Comparison of ENCODE assay signal across 17 cellular contexts in the genomic region with DNA sequence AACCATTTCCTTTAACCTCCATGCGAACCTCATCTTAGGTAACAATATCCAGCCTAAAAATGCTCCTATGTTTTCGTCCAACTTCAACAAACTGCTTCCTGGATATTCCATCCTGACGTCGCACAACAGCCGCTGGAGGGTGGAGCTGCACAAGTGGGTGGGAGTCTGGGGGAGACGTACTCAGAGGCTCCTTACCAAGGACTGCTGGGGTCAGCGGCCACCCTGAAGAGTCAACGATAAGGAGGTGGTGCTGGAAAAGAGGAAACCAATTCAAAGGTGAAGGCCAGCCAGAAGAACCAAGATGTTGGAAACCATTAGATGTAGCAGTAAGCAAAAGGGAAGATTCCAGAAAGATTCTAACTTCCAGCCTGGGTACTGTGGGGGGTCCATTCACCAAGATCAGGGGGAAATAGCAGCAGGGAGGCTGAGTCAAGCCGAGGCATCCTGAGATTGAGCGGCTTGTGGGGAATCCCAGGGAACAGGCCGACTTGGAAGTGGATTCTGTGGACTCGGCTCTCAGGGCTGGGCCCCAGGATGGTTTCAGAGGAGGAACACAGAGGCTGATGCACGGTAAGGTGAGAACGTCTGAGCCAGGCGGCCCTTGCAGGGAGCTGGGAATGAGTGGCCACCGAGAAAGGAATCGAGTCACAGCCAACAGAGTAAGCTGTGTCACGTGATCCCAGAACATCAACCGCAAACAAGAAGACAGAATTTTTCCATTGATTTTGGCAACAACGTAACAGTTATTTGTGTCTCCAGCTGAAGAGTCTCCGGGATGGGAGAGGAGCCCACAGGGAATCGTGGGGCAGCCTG.
A peak's percentile ranks its signal among the peaks of the same experiment; 100 is the strongest.
DNase-seq lines count a peak whose midpoint lies in the region; ATAC-seq and TF ChIP-seq lines count a peak whose summit lies in the region.
"Had no signal": no experiment of that assay in that cellular context is flagged by ENCODE, and none has a peak within 500 bp of the region (broad histone marks: within the 10 kb centered on the region; RNA-seq: fewer than 3 reads in every experiment).

No MANE protein-coding gene starts in this region.

- H3K36me3 Mint-ChIP-seq in glutamatergic neuron (ENCODE audit: unreplicated experiment): peaks cover 14% of the 10 kb centered on the region
- H3K36me3 Mint-ChIP-seq: CD14-positive monocyte; CD8-positive, alpha-beta T cell had no signal

- H3K4me1 ChIP-seq in right atrium auricular region (no peaks in the 10 kb centered on the region), psoas muscle (no peaks in the 10 kb centered on the region)
- H3K4me1 ChIP-seq: Caco-2 had no signal

- H3K27me3 ChIP-seq in right atrium auricular region: no peaks in the 10 kb centered on the region
- H3K27me3 ChIP-seq in psoas muscle (ENCODE audit: insufficient read depth in 3 of 3, low read length in 2 of 3): peaks cover 0 to 28% (median 2%) of the 10 kb centered on the region in 3 donors

- no peak for TF ChIP-seq CTCF in right atrium auricular region (IDR thresholded peaks at IDR 0.05)
- TF ChIP-seq CTCF in glutamatergic neuron (IDR thresholded peaks at IDR 0.05; ENCODE audit: partially characterized antibody, unreplicated experiment): no peak
- no peak for TF ChIP-seq CTCF in psoas muscle (IDR thresholded peaks at IDR 0.05)

- H3K27me3 Mint-ChIP-seq in glutamatergic neuron (ENCODE audit: unreplicated experiment): peaks cover 8% of the 10 kb centered on the region

- no peak for ATAC-seq in psoas muscle
- ATAC-seq: CD8-positive, alpha-beta T cell had no signal

- H3K9me3 ChIP-seq in right atrium auricular region (no peaks in the 10 kb centered on the region), psoas muscle (no peaks in the 10 kb centered on the region)
- H3K9me3 ChIP-seq: Caco-2 had no signal

- intact Hi-C loops in cardiac septum (cut with DNase I): no loop called here
- intact Hi-C loops in psoas muscle (cut with DNase I): no loop called here

- H3K36me3 ChIP-seq in right atrium auricular region: no peaks in the 10 kb centered on the region
- H3K36me3 ChIP-seq in psoas muscle (ENCODE audit: insufficient read depth in 1 of 2, low read depth in 1 of 2): no peaks in the 10 kb centered on the region

- WGBS in psoas muscle, 3 donors: 62 to 69% (median 66%) methylated on average over 22 of the region's 22 CpGs

- H3K9me3 Mint-ChIP-seq in glutamatergic neuron (ENCODE audit: unreplicated experiment): peaks cover 14% of the 10 kb centered on the region
- H3K9me3 Mint-ChIP-seq: CD8-positive, alpha-beta T cell had no signal

- no peaks in the 10 kb centered on the region for H3K4me1 Mint-ChIP-seq in glutamatergic neuron (ENCODE audit: low read depth, unreplicated experiment)
- H3K4me1 Mint-ChIP-seq: B cell, CD14-positive monocyte had no signal

- DNase-seq in right atrium auricular region (ENCODE audit: low spot score) (peak; percentile 40), cardiac septum (ENCODE audit: low spot score) (no peak), D341Med (ENCODE audit: low spot score) (peak; percentile 5), glutamatergic neuron (no peak), psoas muscle (no peak), COLO668 (lab: John Stamatoyannopoulos, UW; ENCODE audit: unreplicated experiment) (no peak), hepatic stellate cell (ENCODE audit: low spot score) (no peak)
- DNase-seq: Caco-2; CD8-positive, alpha-beta T cell; DMS53; GF-D8; HCEC 1CT; HFFc6; KBM-7 had no signal

- H3K4me3 ChIP-seq in right atrium auricular region (no peak overlapping the region), psoas muscle (no peak overlapping the region)

- H3K27ac ChIP-seq in right atrium auricular region (no peak overlapping the region), psoas muscle (no peak overlapping the region)
- H3K27ac ChIP-seq: HL-60 had no signal

- H3K27ac Mint-ChIP-seq in glutamatergic neuron (ENCODE audit: unreplicated experiment): peak overlapping the region; percentile 18
- H3K27ac Mint-ChIP-seq: B cell; CD14-positive monocyte; CD8-positive, alpha-beta T cell; HFFc6 had no signal

- no peak overlapping the region for H3K4me3 Mint-ChIP-seq in glutamatergic neuron (ENCODE audit: unreplicated experiment)
- H3K4me3 Mint-ChIP-seq: B cell; CD14-positive monocyte; CD8-positive, alpha-beta T cell; HFFc6 had no signal

Comparison
In these comparisons a context has a peak if more than half of its experiments do, and no peak if none do; other contexts are left out.
1. DNase-seq: peak in right atrium auricular region (single experiment) and D341Med (single experiment); none in cardiac septum (single experiment), glutamatergic neuron (single experiment), psoas muscle (0 of 2), COLO668 (single experiment) and hepatic stellate cell (single experiment).